ENCODE assay signal across 10 cellular contexts in the genomic region with DNA sequence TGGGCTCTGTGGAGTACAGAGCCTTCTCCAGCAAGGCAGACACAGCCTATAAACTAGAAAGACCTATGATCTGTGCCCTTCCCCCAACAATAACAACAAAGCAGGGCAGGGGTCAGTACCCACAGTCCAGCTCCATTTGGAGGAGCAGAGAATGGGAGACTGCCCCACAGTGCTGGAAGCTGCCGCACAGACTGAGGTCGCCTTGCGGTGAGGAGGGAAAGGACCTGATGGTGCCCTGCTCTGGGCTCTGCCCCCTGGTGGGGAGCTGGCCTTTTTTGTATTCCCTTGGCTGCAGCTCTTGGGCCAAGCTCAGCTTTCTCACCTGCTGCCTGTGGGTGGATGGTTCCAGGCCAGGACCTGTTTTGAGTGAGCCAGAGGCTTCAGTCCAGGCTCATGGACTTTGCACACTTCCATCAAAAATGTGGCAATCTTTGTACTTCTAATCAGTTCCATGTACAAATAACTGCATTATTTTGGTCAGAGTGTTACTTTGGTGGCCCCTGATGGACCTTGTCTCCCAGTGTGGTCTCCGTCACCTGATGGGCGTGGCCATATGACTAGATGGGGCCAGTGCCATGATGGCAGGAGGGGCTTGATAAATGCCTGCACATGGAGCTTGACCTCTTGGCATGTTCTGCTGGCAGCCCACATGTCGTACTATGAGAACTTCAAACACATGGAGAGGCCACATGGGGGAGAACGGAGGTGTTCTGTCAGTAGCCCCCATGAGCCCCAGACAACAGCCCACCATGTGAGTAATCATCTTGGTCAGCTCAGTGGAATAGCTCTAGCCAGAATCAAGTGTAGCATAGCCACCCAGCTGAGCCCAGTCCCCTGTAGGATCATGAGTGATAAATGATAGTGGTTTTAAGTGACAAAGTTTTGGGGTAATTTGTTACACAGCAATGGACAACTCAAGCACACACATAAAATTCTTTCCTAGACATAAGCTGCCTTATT. TPM values are rescaled to one million over a fixed set of nuclear protein-coding genes. Genes with fewer than 3 reads are reported as not detected.
DNase-seq lines count a peak whose midpoint lies in the region; ATAC-seq and TF ChIP-seq lines count a peak whose summit lies in the region.
"Had no signal": no experiment of that assay in that cellular context is flagged by ENCODE, and none has a peak within 500 bp of the region (broad histone marks: within the 10 kb centered on the region; RNA-seq: fewer than 3 reads in every experiment).

No MANE protein-coding gene starts in this region.

- in situ Hi-C loops in mammary epithelial cell (cut with MboI; ENCODE audit: low sequenced_read_pairs in 2 of 2) = no loop called here

- intact Hi-C loops in mammary epithelial cell (cut with micrococcal nuclease) = loop anchor here (2.0 kb wide), 1 partner anchor 22 kb away; no protein-coding TSS in a partner anchor

- no peak for TF ChIP-seq EP300 in Ishikawa (IDR thresholded peaks at IDR 0.05; ENCODE audit: borderline replicate concordance)

- DNase-seq in NCI-H146 (lab: John Stamatoyannopoulos, UW) = peak; percentile 29
- DNase-seq in NCI-H146 treated with DMSO at 0.1 percent for 48 hours (lab: John Stamatoyannopoulos, UW; ENCODE audit: unreplicated experiment) = no peak
- peak; percentile 68 for DNase-seq in WERI-Rb-1
- peak; percentile 50 for DNase-seq in mammary epithelial cell
- peak; percentile 41 to 47 for DNase-seq in stimulated activated CD8-positive, alpha-beta memory T cell treated with anti-CD3 and anti-CD28 coated beads, Interleukin-2, amount 100 ng/mL, for 48 hours (ENCODE audit: low read depth in 2 of 2)

- TF ChIP-seq RAD21 in Ishikawa (IDR thresholded peaks at IDR 0.05; ENCODE audit: low read depth) = peak; percentile 52
- peak; percentile 85 to 90 for TF ChIP-seq RAD21 in liver (IDR thresholded peaks at IDR 0.05)

- no TSS peak for BruUV-seq in mammary epithelial cell (replicated peaks; lab: Mats Ljungman, UMichigan)

- TF ChIP-seq CTCF in WERI-Rb-1 (IDR thresholded peaks at IDR 0.05; ENCODE audit: low read depth, low read length) (peak; percentile 82), mammary epithelial cell (conservative IDR thresholded peaks at IDR 0.05 in 1 of 2, IDR thresholded peaks at IDR 0.05 in 1 of 2; ENCODE audit: extremely low read depth in 1 of 2, insufficient read depth in 1 of 2, low read depth in 1 of 2, low read length in 2 of 2) (peak; percentile 26 to 49), liver (IDR thresholded peaks at IDR 0.05; ENCODE audit: low read depth, low read length, missing input control) (peak; percentile 96)

- no peaks in the 10 kb centered on the region for H3K36me3 ChIP-seq in WERI-Rb-1
- H3K36me3 ChIP-seq in mammary epithelial cell (ENCODE audit: insufficient read depth, low read length) = no peaks in the 10 kb centered on the region
- H3K36me3 ChIP-seq in liver (ENCODE audit: control insufficient read depth in 4 of 4, insufficient read depth in 3 of 4, low read depth in 1 of 4, low read length in 3 of 4) = no peaks in the 10 kb centered on the region
- H3K36me3 ChIP-seq: BLaER1 treated with 17β-estradiol and CSF1 and Interleukin-3, amounts not matched to agents 10 nM and 100 nM had no signal

- H2AFZ ChIP-seq in mammary epithelial cell (ENCODE audit: low read depth, low read length) = no peak overlapping the region

- no peaks in the 10 kb centered on the region for H3K79me2 ChIP-seq in mammary epithelial cell (ENCODE audit: insufficient read depth, low read length)

- H3K4me1 ChIP-seq in mammary epithelial cell (ENCODE audit: insufficient read depth, low read length) (no peaks in the 10 kb centered on the region), liver (ENCODE audit: control insufficient read depth in 4 of 4, insufficient read depth in 4 of 4, low read length in 3 of 4) (peaks cover 8 to 66% (median 47%) of the 10 kb centered on the region in 4 donors)
- H3K4me1 ChIP-seq: BLaER1 treated with 17β-estradiol and CSF1 and Interleukin-3, amounts not matched to agents 10 nM and 100 nM had no signal

- H3K27me3 ChIP-seq in WERI-Rb-1 (ENCODE audit: insufficient read depth, low read depth, severe bottlenecking) (no peaks in the 10 kb centered on the region), mammary epithelial cell (ENCODE audit: insufficient read depth, low read length) (no peaks in the 10 kb centered on the region), liver (ENCODE audit: control insufficient read depth in 4 of 4, insufficient read depth in 4 of 4, low read length in 3 of 4) (no peaks in the 10 kb centered on the region)

- CTCF ChIA-PET in mammary epithelial cell (lab: Charles Lee; ENCODE audit: low non-redundant PET) = interaction anchor here (0.6 to 0.7 kb wide), 4 partner anchors 10 to 165 kb away, joined by 3 to 7 read pairs (median 5); no protein-coding TSS in a partner anchor

- H3K9ac ChIP-seq in mammary epithelial cell (ENCODE audit: insufficient read depth, low read length) (no peak overlapping the region), liver (ENCODE audit: low read depth in 1 of 2, low read length in 2 of 2) (peak overlapping the region in 1 of 2 donors; percentile 78)
- H3K9ac ChIP-seq: BLaER1 treated with 17β-estradiol and CSF1 and Interleukin-3, amounts not matched to agents 10 nM and 100 nM had no signal

- dilution Hi-C loops in mammary epithelial cell (cut with HindIII; ENCODE audit: low sequenced_read_pairs) = no loop called here

- no peak overlapping the region for H3K4me3 ChIP-seq in WERI-Rb-1 (ENCODE audit: low read depth, low read length)
- H3K4me3 ChIP-seq in mammary epithelial cell (replicated peaks in 1 of 3; ENCODE audit: insufficient read depth in 1 of 3, low read depth in 2 of 3, low read length in 3 of 3) = no peak overlapping the region
- H3K4me3 ChIP-seq in liver (ENCODE audit: low read depth in 1 of 3, low read length in 3 of 3) = no peak overlapping the region
- H3K4me3 ChIP-seq: BLaER1 treated with 17β-estradiol and CSF1 and Interleukin-3, amounts not matched to agents 10 nM and 100 nM had no signal

- H4K20me1 ChIP-seq in mammary epithelial cell (ENCODE audit: insufficient read depth, low read length) = no peaks in the 10 kb centered on the region

- H3K9me3 ChIP-seq in WERI-Rb-1 (ENCODE audit: severe bottlenecking) (no peaks in the 10 kb centered on the region), mammary epithelial cell (replicated peaks; ENCODE audit: insufficient read depth, low read length) (no peaks in the 10 kb centered on the region), liver (ENCODE audit: control insufficient read depth in 4 of 4, low read length in 3 of 4) (no peaks in the 10 kb centered on the region)
- H3K9me3 ChIP-seq: BLaER1 treated with 17β-estradiol and CSF1 and Interleukin-3, amounts not matched to agents 10 nM and 100 nM had no signal

- WGBS in mammary epithelial cell (ENCODE audit: low coverage, missing lambda C conversion rate) = 79% methylated on average over 7 of the region's 7 CpGs
- 33% methylated on average over 7 of the region's 7 CpGs for WGBS in liver

- no peak overlapping the region for H3K4me2 ChIP-seq in mammary epithelial cell (ENCODE audit: insufficient read depth, low read depth, low read length)
- H3K4me2 ChIP-seq: BLaER1 treated with 17β-estradiol and CSF1 and Interleukin-3, amounts not matched to agents 10 nM and 100 nM had no signal

- H3K27ac ChIP-seq in WERI-Rb-1 = no peak overlapping the region
- H3K27ac ChIP-seq in mammary epithelial cell (ENCODE audit: insufficient read depth, low read depth, low read length) = no peak overlapping the region
- peak overlapping the region; percentile 84 to 92 for H3K27ac ChIP-seq in liver (ENCODE audit: low read depth in 1 of 2, low read length in 2 of 2)
- H3K27ac ChIP-seq: BLaER1 treated with 17β-estradiol and CSF1 and Interleukin-3, amounts not matched to agents 10 nM and 100 nM had no signal

- no peak for ATAC-seq in HG03045 (IDR thresholded peaks at IDR 0.05; ENCODE audit: unreplicated experiment)

TF ChIP-seq in liver, 16 proteins besides CTCF, POLR2A, EP300 and RAD21 (continues in another document):
- peak; percentile 94 to 96 for TF ChIP-seq RXRA (IDR thresholded peaks at IDR 0.05)
- peak; percentile 21 to 78 for TF ChIP-seq EGR1 (IDR thresholded peaks at IDR 0.05; ENCODE audit: low read depth in 2 of 2)
- TF ChIP-seq TAF1 (conservative IDR thresholded peaks at IDR 0.05) = peak; percentile 93
- peak; percentile 83 for TF ChIP-seq FOXA1 (IDR thresholded peaks at IDR 0.05)
- TF ChIP-seq GABPA (IDR thresholded peaks at IDR 0.05 in 1 of 2, conservative IDR thresholded peaks at IDR 0.05 in 1 of 2) = peak in 1 of 2 donors; percentile 68
- TF ChIP-seq, protein P1, sequence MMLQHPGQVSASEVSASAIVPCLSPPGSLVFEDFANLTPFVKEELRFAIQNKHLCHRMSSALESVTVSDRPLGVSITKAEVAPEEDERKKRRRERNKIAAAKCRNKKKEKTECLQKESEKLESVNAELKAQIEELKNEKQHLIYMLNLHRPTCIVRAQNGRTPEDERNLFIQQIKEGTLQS (IDR thresholded peaks at IDR 0.05) = no peak
- peak; percentile 99 for TF ChIP-seq HNF4A (conservative IDR thresholded peaks at IDR 0.05)
- peak; percentile 81 to 93 for TF ChIP-seq JUND (IDR thresholded peaks at IDR 0.05)
- peak; percentile 81 for TF ChIP-seq FOXA2 (IDR thresholded peaks at IDR 0.05)
- peak; percentile 99 for TF ChIP-seq HNF4G (IDR thresholded peaks at IDR 0.05)
- peak; percentile 77 for TF ChIP-seq NR2F2 (IDR thresholded peaks at IDR 0.05)
- TF ChIP-seq YY1 (IDR thresholded peaks at IDR 0.05) = peak; percentile 92

RNA-seq across cellular contexts. Expression of a gene that starts 24.2 kb away (rescaled TPM):
- 10 to 100 TPM; 21.2 to 23.2 TPM for total RNA-seq in mammary epithelial cell
- polyA plus RNA-seq in mammary epithelial cell = 39.0 TPM
- polyA minus RNA-seq in mammary epithelial cell = 25.0 TPM
- 10 to 100 TPM; 10.8 to 22.0 TPM for total RNA-seq in liver
- polyA plus RNA-seq in liver = 10 to 100 TPM in 1 of 2 donors, 1 to 10 TPM in 1; 8.4 to 10.8 TPM

RNA-seq across cellular contexts. Expression of a gene that starts 40.0 kb away (rescaled TPM):
- 10 to 100 TPM; 19.1 to 21.5 TPM for total RNA-seq in mammary epithelial cell
- 11.2 TPM for polyA plus RNA-seq in mammary epithelial cell
- polyA minus RNA-seq in mammary epithelial cell = 31.2 TPM
- total RNA-seq in liver = 1 to 10 TPM; 6.0 to 8.8 TPM
- polyA plus RNA-seq in liver = 1 to 10 TPM; 3.4 to 4.4 TPM

RNA-seq across cellular contexts. Expression of a gene that starts 48.7 kb away (rescaled TPM):
- total RNA-seq in mammary epithelial cell (under 1 TPM in 1 of 2 donors, not detected in 1; 0.33 TPM), liver (1 to 10 TPM; 2.1 to 6.5 TPM)
- polyA plus RNA-seq in mammary epithelial cell (not detected), liver (10 to 100 TPM in 1 of 2 donors, 1 to 10 TPM in 1; 4.9 to 13.3 TPM)
- not detected for polyA minus RNA-seq in mammary epithelial cell
- total RNA-seq: glomerular endothelial cell had no signal

Comparison
In these comparisons a context has a peak if more than half of its experiments do, and no peak if none do; other contexts are left out.
1. H3K27ac ChIP-seq: peak in liver (2 of 2); none in WERI-Rb-1 (single experiment) and mammary epithelial cell (single experiment).
2. CTCF ChIP-seq: peak in every context shown above with its lines; median percentile 96 in liver; 82 in WERI-Rb-1; 38 in mammary epithelial cell.